Comparison of ENCODE assay signal across 13 cellular contexts in genomic region chr10:6600224-6600987, GRCh38. TPM values are rescaled to one million over a fixed set of nuclear protein-coding genes. Genes with fewer than 3 reads are reported as not detected.
DNase-seq lines count a peak whose midpoint lies in the region; ATAC-seq and TF ChIP-seq lines count a peak whose summit lies in the region.
"Had no signal": no experiment of that assay in that cellular context is flagged by ENCODE, and none has a peak within 500 bp of the region (broad histone marks: within the 10 kb centered on the region; RNA-seq: fewer than 3 reads in every experiment).

No MANE protein-coding gene starts in this region.

- H3K27me3 Mint-ChIP-seq in activated naive CD4-positive, alpha-beta T cell treated with anti-CD3 and anti-CD28 coated beads, Interleukin-2, amount 10 ng/mL, durations not matched to agents 7 days and 5 days, result no peaks in the 10 kb centered on the region
- H3K27me3 Mint-ChIP-seq in activated CD4-positive, alpha-beta memory T cell treated with anti-CD3 and anti-CD28 coated beads, Interleukin-2, amount 10 ng/mL, durations not matched to agents 7 days and 5 days, result no peaks in the 10 kb centered on the region

- peak; percentile 42 for DNase-seq in activated naive CD4-positive, alpha-beta T cell treated with anti-CD3 and anti-CD28 coated beads, Interleukin-2, amount 10 ng/mL, durations not matched to agents 7 days and 5 days
- no peak for DNase-seq in activated naive CD4-positive, alpha-beta T cell (lab: John Stamatoyannopoulos, UW)
- DNase-seq in activated CD4-positive, alpha-beta memory T cell treated with anti-CD3 and anti-CD28 coated beads, Interleukin-2, amount 10 ng/mL, durations not matched to agents 7 days and 5 days, result no peak
- DNase-seq in dorsolateral prefrontal cortex, result no peak
- DNase-seq in esophagus squamous epithelium (lab: John Stamatoyannopoulos, UW), result no peak
- no peak for DNase-seq in NCI-H510A (lab: John Stamatoyannopoulos, UW)
- DNase-seq: foreskin melanocyte, left colon, NCI-H226 had no signal

- no peaks in the 10 kb centered on the region for H3K9me3 ChIP-seq in esophagus squamous epithelium
- H3K9me3 ChIP-seq: right atrium auricular region had no signal

- no peaks in the 10 kb centered on the region for H3K4me1 ChIP-seq in esophagus squamous epithelium
- H3K4me1 ChIP-seq: right atrium auricular region had no signal

- H3K4me1 Mint-ChIP-seq in activated naive CD4-positive, alpha-beta T cell treated with anti-CD3 and anti-CD28 coated beads, Interleukin-2, amount 10 ng/mL, durations not matched to agents 7 days and 5 days, result peaks cover 94% of the 10 kb centered on the region
- peaks cover 61% of the 10 kb centered on the region for H3K4me1 Mint-ChIP-seq in activated CD4-positive, alpha-beta memory T cell treated with anti-CD3 and anti-CD28 coated beads, Interleukin-2, amount 10 ng/mL, durations not matched to agents 7 days and 5 days

- H3K4me3 ChIP-seq in dorsolateral prefrontal cortex (no peak overlapping the region), esophagus squamous epithelium (no peak overlapping the region)
- H3K4me3 ChIP-seq: coronary artery, right atrium auricular region had no signal

- CTCF ChIA-PET in activated naive CD4-positive, alpha-beta T cell treated with anti-CD3 and anti-CD28 coated beads, Interleukin-2, amount 10 ng/mL, durations not matched to agents 7 days and 5 days (lab: Charles Lee), result interaction anchor here (0.6 to 5.0 kb wide), 17 partner anchors 8 to 812 kb away, joined by 3 to 37 read pairs (median 4); partner anchors contain the start of gene PRKCQ
- CTCF ChIA-PET in activated CD4-positive, alpha-beta memory T cell treated with anti-CD3 and anti-CD28 coated beads, Interleukin-2, amount 10 ng/mL, durations not matched to agents 7 days and 5 days (lab: Charles Lee), result interaction anchor here (0.9 to 1.9 kb wide), 11 partner anchors 11 to 517 kb away, joined by 3 to 6 read pairs (median 3); no protein-coding TSS in a partner anchor

- no peak for ATAC-seq in HG03571 (IDR thresholded peaks at IDR 0.05; ENCODE audit: unreplicated experiment)
- ATAC-seq in HG03439 (IDR thresholded peaks at IDR 0.05; ENCODE audit: unreplicated experiment), result no peak
- ATAC-seq: left colon had no signal

- TF ChIP-seq CTCF in dorsolateral prefrontal cortex (IDR thresholded peaks at IDR 0.05 in 54 of 56, conservative IDR thresholded peaks at IDR 0.05 in 2 of 56; ENCODE audit: low read depth in 1 of 56, partially characterized antibody in 56 of 56), result no peak
- TF ChIP-seq CTCF in esophagus squamous epithelium (IDR thresholded peaks at IDR 0.05), result no peak

- peaks cover 67% of the 10 kb centered on the region for H3K36me3 Mint-ChIP-seq in activated naive CD4-positive, alpha-beta T cell treated with anti-CD3 and anti-CD28 coated beads, Interleukin-2, amount 10 ng/mL, durations not matched to agents 7 days and 5 days
- H3K36me3 Mint-ChIP-seq in activated CD4-positive, alpha-beta memory T cell treated with anti-CD3 and anti-CD28 coated beads, Interleukin-2, amount 10 ng/mL, durations not matched to agents 7 days and 5 days (ENCODE audit: low read depth), result peaks cover 44% of the 10 kb centered on the region

- H3K4me3 Mint-ChIP-seq in activated naive CD4-positive, alpha-beta T cell treated with anti-CD3 and anti-CD28 coated beads, Interleukin-2, amount 10 ng/mL, durations not matched to agents 7 days and 5 days, result peak overlapping the region; percentile 40
- H3K4me3 Mint-ChIP-seq in activated CD4-positive, alpha-beta memory T cell treated with anti-CD3 and anti-CD28 coated beads, Interleukin-2, amount 10 ng/mL, durations not matched to agents 7 days and 5 days, result no peak overlapping the region

- H3K27ac Mint-ChIP-seq in activated naive CD4-positive, alpha-beta T cell treated with anti-CD3 and anti-CD28 coated beads, Interleukin-2, amount 10 ng/mL, durations not matched to agents 7 days and 5 days, result peak overlapping the region; percentile 92
- H3K27ac Mint-ChIP-seq in activated CD4-positive, alpha-beta memory T cell treated with anti-CD3 and anti-CD28 coated beads, Interleukin-2, amount 10 ng/mL, durations not matched to agents 7 days and 5 days, result peak overlapping the region; percentile 75

- no peaks in the 10 kb centered on the region for H3K36me3 ChIP-seq in esophagus squamous epithelium
- H3K36me3 ChIP-seq: right atrium auricular region had no signal

- H3K27me3 ChIP-seq in dorsolateral prefrontal cortex, result peaks cover 0 to 12% (median 0%) of the 10 kb centered on the region in 45 donors
- H3K27me3 ChIP-seq in esophagus squamous epithelium, result peaks cover 0 to 15% (median 0%) of the 10 kb centered on the region in 4 donors
- H3K27me3 ChIP-seq: right atrium auricular region had no signal

- POLR2A ChIA-PET in activated CD4-positive, alpha-beta memory T cell treated with anti-CD3 and anti-CD28 coated beads, Interleukin-2, amount 10 ng/mL, durations not matched to agents 7 days and 5 days (lab: Charles Lee), result interaction anchor here (1.0 to 1.7 kb wide), 7 partner anchors 9 to 57 kb away, joined by 3 to 8 read pairs (median 5); no protein-coding TSS in a partner anchor

- TF ChIP-seq POLR2A in esophagus squamous epithelium (IDR thresholded peaks at IDR 0.05), result no peak

- peaks cover 10% of the 10 kb centered on the region for H3K9me3 Mint-ChIP-seq in activated naive CD4-positive, alpha-beta T cell treated with anti-CD3 and anti-CD28 coated beads, Interleukin-2, amount 10 ng/mL, durations not matched to agents 7 days and 5 days
- H3K9me3 Mint-ChIP-seq in activated CD4-positive, alpha-beta memory T cell treated with anti-CD3 and anti-CD28 coated beads, Interleukin-2, amount 10 ng/mL, durations not matched to agents 7 days and 5 days, result peaks cover 2% of the 10 kb centered on the region

- WGBS in esophagus squamous epithelium, 2 donors, result 66 to 79% methylated on average over 7 of the region's 7 CpGs

- peak overlapping the region in 40 of 59 donors; percentile 1 to 99 (median 92) for H3K27ac ChIP-seq in dorsolateral prefrontal cortex
- no peak overlapping the region for H3K27ac ChIP-seq in esophagus squamous epithelium
- H3K27ac ChIP-seq: coronary artery, right atrium auricular region had no signal

- intact Hi-C loops in dorsolateral prefrontal cortex (cut with DNase I), result no loop called here
- intact Hi-C loops in esophagus squamous epithelium (cut with DNase I), result no loop called here

RNA-seq across cellular contexts. Expression of gene PRKCQ, which starts 20.3 kb away (rescaled TPM):
- 10 to 100 TPM; 69.3 to 70.6 TPM for total RNA-seq in activated CD4-positive, alpha-beta memory T cell treated with anti-CD3 and anti-CD28 coated beads, Interleukin-2, amount 10 ng/mL, durations not matched to agents 7 days and 5 days
- total RNA-seq in dorsolateral prefrontal cortex (10 to 100 TPM in 21 of 120 experiments, 1 to 10 TPM in 99; 2.2 to 21.5 (median 7.4) TPM), esophagus squamous epithelium (1 to 10 TPM in 2 of 4 donors, under 1 TPM in 2; 0.76 to 2.7 (median 1.4) TPM)

Comparison
In these comparisons a context has a peak if more than half of its experiments do, and no peak if none do; other contexts are left out.
1. H3K27ac ChIP-seq: peak in dorsolateral prefrontal cortex (40 of 59); none in esophagus squamous epithelium (0 of 4).